1 cellular context compared by ENCODE assay signal in the genomic region with DNA sequence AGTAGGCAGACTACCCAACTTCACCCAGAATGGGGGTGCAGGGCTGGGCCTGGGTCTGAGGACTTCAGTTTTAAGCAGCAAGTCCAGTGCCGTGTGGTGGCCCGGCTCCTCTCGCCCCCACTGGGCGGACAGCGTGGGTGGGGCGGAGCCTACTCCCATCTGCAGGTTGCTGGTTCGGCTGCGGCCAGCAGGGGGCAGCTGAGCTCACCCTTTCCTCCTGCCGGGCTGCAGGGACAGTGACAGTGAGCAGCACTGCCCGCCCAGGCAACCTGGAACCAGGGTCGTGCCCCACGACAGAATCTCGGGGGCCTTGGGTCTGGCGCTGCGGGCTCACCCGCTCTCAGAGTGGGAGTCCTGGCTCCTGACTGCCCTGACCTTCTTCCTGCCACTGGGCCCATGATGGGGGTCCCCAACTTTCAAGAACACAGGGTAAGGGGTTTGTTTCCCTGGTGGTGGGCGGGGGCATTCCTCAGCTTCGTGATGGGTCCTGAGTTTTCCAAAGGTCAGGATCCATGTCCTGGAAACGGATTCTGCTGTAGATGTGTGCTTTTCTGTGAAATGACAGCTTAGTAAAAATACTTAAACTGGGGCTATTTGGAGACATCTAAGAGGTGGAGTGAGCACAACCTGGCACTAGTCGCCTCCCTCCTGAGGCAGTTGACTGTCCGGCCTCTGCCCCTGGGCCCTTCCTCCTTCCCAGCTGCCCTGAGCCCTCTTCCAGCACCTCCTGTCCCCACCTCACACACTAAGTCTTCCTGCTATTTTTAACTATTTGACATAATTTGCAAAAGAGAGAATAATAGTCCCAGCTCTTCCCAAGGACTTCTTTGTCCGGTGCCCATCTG.
TF ChIP-seq lines count a peak whose summit lies in the region.

No MANE protein-coding gene starts in this region.

TF ChIP-seq in K562, 482 proteins besides CTCF, POLR2A, EP300 and RAD21 (continued from another document and continues in another):
- TF ChIP-seq, protein P1, sequence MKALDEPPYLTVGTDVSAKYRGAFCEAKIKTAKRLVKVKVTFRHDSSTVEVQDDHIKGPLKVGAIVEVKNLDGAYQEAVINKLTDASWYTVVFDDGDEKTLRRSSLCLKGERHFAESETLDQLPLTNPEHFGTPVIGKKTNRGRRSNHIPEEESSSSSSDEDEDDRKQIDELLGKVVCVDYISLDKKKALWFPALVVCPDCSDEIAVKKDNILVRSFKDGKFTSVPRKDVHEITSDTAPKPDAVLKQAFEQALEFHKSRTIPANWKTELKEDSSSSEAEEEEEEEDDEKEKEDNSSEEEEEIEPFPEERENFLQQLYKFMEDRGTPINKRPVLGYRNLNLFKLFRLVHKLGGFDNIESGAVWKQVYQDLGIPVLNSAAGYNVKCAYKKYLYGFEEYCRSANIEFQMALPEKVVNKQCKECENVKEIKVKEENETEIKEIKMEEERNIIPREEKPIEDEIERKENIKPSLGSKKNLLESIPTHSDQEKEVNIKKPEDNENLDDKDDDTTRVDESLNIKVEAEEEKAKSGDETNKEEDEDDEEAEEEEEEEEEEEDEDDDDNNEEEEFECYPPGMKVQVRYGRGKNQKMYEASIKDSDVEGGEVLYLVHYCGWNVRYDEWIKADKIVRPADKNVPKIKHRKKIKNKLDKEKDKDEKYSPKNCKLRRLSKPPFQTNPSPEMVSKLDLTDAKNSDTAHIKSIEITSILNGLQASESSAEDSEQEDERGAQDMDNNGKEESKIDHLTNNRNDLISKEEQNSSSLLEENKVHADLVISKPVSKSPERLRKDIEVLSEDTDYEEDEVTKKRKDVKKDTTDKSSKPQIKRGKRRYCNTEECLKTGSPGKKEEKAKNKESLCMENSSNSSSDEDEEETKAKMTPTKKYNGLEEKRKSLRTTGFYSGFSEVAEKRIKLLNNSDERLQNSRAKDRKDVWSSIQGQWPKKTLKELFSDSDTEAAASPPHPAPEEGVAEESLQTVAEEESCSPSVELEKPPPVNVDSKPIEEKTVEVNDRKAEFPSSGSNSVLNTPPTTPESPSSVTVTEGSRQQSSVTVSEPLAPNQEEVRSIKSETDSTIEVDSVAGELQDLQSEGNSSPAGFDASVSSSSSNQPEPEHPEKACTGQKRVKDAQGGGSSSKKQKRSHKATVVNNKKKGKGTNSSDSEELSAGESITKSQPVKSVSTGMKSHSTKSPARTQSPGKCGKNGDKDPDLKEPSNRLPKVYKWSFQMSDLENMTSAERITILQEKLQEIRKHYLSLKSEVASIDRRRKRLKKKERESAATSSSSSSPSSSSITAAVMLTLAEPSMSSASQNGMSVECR (CRISPR knock-in tag; IDR thresholded peaks at IDR 0.05), result 0 out of 2 replicates have a peak, but pooled peaks have one; percentile 62
- TF ChIP-seq YBX1 (IDR thresholded peaks at IDR 0.05), result no peak
- TF ChIP-seq LARP7 (IDR thresholded peaks at IDR 0.05), result no peak
- no peak for TF ChIP-seq BRD4 (IDR thresholded peaks at IDR 0.05)
- peak; percentile 76; the same call in 1 of the 2 replicates for TF ChIP-seq MTA3 (IDR thresholded peaks at IDR 0.05; ENCODE audit: borderline replicate concordance)
- no peak for TF ChIP-seq MAFK (IDR thresholded peaks at IDR 0.05; ENCODE audit: low read length)
- TF ChIP-seq ZNF143 (CRISPR knock-in tag; IDR thresholded peaks at IDR 0.05), result no peak
- TF ChIP-seq NR3C1 (CRISPR knock-in tag; IDR thresholded peaks at IDR 0.05), result no peak
- no peak for TF ChIP-seq ZNF551 (CRISPR knock-in tag; IDR thresholded peaks at IDR 0.05)
- no peak for TF ChIP-seq PHTF2 (CRISPR knock-in tag; IDR thresholded peaks at IDR 0.05)
- TF ChIP-seq, protein P2, sequence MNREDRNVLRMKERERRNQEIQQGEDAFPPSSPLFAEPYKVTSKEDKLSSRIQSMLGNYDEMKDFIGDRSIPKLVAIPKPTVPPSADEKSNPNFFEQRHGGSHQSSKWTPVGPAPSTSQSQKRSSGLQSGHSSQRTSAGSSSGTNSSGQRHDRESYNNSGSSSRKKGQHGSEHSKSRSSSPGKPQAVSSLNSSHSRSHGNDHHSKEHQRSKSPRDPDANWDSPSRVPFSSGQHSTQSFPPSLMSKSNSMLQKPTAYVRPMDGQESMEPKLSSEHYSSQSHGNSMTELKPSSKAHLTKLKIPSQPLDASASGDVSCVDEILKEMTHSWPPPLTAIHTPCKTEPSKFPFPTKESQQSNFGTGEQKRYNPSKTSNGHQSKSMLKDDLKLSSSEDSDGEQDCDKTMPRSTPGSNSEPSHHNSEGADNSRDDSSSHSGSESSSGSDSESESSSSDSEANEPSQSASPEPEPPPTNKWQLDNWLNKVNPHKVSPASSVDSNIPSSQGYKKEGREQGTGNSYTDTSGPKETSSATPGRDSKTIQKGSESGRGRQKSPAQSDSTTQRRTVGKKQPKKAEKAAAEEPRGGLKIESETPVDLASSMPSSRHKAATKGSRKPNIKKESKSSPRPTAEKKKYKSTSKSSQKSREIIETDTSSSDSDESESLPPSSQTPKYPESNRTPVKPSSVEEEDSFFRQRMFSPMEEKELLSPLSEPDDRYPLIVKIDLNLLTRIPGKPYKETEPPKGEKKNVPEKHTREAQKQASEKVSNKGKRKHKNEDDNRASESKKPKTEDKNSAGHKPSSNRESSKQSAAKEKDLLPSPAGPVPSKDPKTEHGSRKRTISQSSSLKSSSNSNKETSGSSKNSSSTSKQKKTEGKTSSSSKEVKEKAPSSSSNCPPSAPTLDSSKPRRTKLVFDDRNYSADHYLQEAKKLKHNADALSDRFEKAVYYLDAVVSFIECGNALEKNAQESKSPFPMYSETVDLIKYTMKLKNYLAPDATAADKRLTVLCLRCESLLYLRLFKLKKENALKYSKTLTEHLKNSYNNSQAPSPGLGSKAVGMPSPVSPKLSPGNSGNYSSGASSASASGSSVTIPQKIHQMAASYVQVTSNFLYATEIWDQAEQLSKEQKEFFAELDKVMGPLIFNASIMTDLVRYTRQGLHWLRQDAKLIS (CRISPR knock-in tag; IDR thresholded peaks at IDR 0.05), result peak; percentile 79; the same call in 1 of the 2 replicates
- TF ChIP-seq ESRRB (CRISPR knock-in tag; IDR thresholded peaks at IDR 0.05; ENCODE audit: borderline replicate concordance), result no peak
- peak; percentile 89 for TF ChIP-seq SP1 (CRISPR knock-in tag; IDR thresholded peaks at IDR 0.05)
- no peak for TF ChIP-seq ZNF717 (CRISPR knock-in tag; IDR thresholded peaks at IDR 0.05)
- no peak for TF ChIP-seq ATF1 (CRISPR knock-in tag; IDR thresholded peaks at IDR 0.05)
- TF ChIP-seq ATF1 (tag; IDR thresholded peaks at IDR 0.05), result peak; percentile 55
- peak; percentile 74; the same call in 1 of the 2 replicates for TF ChIP-seq SMAD3 (CRISPR knock-in tag; conservative IDR thresholded peaks at IDR 0.05)
- no peak for TF ChIP-seq CBX3 (IDR thresholded peaks at IDR 0.05; ENCODE audit: borderline replicate concordance in 1 of 2, low read length in 2 of 2)
- TF ChIP-seq CHD1 (IDR thresholded peaks at IDR 0.05; ENCODE audit: low read length), result peak; percentile 19
- TF ChIP-seq, protein P3, sequence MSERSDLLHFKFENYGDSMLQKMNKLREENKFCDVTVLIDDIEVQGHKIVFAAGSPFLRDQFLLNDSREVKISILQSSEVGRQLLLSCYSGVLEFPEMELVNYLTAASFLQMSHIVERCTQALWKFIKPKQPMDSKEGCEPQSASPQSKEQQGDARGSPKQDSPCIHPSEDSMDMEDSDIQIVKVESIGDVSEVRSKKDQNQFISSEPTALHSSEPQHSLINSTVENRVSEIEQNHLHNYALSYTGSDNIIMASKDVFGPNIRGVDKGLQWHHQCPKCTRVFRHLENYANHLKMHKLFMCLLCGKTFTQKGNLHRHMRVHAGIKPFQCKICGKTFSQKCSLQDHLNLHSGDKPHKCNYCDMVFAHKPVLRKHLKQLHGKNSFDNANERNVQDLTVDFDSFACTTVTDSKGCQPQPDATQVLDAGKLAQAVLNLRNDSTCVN (CRISPR knock-in tag; IDR thresholded peaks at IDR 0.05), result peak; percentile 45; the same call in 1 of the 2 replicates
- TF ChIP-seq MEIS2 (IDR thresholded peaks at IDR 0.05; ENCODE audit: partially characterized antibody), result peak; percentile 29
- TF ChIP-seq, protein P4, sequence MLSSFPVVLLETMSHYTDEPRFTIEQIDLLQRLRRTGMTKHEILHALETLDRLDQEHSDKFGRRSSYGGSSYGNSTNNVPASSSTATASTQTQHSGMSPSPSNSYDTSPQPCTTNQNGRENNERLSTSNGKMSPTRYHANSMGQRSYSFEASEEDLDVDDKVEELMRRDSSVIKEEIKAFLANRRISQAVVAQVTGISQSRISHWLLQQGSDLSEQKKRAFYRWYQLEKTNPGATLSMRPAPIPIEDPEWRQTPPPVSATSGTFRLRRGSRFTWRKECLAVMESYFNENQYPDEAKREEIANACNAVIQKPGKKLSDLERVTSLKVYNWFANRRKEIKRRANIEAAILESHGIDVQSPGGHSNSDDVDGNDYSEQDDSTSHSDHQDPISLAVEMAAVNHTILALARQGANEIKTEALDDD (IDR thresholded peaks at IDR 0.05), result no peak
- TF ChIP-seq EHMT2 (IDR thresholded peaks at IDR 0.05), result no peak
- TF ChIP-seq, protein P5, sequence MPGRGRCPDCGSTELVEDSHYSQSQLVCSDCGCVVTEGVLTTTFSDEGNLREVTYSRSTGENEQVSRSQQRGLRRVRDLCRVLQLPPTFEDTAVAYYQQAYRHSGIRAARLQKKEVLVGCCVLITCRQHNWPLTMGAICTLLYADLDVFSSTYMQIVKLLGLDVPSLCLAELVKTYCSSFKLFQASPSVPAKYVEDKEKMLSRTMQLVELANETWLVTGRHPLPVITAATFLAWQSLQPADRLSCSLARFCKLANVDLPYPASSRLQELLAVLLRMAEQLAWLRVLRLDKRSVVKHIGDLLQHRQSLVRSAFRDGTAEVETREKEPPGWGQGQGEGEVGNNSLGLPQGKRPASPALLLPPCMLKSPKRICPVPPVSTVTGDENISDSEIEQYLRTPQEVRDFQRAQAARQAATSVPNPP (IDR thresholded peaks at IDR 0.05; ENCODE audit: borderline replicate concordance, insufficient read depth, insufficient read length), result no peak
- TF ChIP-seq, protein P6, sequence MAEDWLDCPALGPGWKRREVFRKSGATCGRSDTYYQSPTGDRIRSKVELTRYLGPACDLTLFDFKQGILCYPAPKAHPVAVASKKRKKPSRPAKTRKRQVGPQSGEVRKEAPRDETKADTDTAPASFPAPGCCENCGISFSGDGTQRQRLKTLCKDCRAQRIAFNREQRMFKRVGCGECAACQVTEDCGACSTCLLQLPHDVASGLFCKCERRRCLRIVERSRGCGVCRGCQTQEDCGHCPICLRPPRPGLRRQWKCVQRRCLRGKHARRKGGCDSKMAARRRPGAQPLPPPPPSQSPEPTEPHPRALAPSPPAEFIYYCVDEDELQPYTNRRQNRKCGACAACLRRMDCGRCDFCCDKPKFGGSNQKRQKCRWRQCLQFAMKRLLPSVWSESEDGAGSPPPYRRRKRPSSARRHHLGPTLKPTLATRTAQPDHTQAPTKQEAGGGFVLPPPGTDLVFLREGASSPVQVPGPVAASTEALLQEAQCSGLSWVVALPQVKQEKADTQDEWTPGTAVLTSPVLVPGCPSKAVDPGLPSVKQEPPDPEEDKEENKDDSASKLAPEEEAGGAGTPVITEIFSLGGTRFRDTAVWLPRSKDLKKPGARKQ (CRISPR knock-in tag; IDR thresholded peaks at IDR 0.05), result no peak
- no peak for TF ChIP-seq PPARD (CRISPR knock-in tag; IDR thresholded peaks at IDR 0.05)
- no peak for TF ChIP-seq BRD9 (IDR thresholded peaks at IDR 0.05; ENCODE audit: low read depth, partially characterized antibody)
- peak; percentile 71; the same call in 1 of the 2 replicates for TF ChIP-seq ZNF263 (CRISPR knock-in tag; IDR thresholded peaks at IDR 0.05; ENCODE audit: borderline replicate concordance)
- TF ChIP-seq HNRNPLL (IDR thresholded peaks at IDR 0.05; ENCODE audit: low read depth, low read length, poor library complexity, severe bottlenecking), result peak; percentile 43
- TF ChIP-seq, protein P7, sequence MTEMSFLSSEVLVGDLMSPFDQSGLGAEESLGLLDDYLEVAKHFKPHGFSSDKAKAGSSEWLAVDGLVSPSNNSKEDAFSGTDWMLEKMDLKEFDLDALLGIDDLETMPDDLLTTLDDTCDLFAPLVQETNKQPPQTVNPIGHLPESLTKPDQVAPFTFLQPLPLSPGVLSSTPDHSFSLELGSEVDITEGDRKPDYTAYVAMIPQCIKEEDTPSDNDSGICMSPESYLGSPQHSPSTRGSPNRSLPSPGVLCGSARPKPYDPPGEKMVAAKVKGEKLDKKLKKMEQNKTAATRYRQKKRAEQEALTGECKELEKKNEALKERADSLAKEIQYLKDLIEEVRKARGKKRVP (CRISPR knock-in tag; IDR thresholded peaks at IDR 0.05), result peak; percentile 68; the same call in 1 of the 2 replicates
- TF ChIP-seq, protein P8, sequence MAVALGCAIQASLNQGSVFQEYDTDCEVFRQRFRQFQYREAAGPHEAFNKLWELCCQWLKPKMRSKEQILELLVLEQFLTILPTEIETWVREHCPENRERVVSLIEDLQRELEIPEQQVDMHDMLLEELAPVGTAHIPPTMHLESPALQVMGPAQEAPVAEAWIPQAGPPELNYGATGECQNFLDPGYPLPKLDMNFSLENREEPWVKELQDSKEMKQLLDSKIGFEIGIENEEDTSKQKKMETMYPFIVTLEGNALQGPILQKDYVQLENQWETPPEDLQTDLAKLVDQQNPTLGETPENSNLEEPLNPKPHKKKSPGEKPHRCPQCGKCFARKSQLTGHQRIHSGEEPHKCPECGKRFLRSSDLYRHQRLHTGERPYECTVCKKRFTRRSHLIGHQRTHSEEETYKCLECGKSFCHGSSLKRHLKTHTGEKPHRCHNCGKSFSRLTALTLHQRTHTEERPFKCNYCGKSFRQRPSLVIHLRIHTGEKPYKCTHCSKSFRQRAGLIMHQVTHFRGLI (CRISPR knock-in tag; IDR thresholded peaks at IDR 0.05), result no peak
- TF ChIP-seq DACH1 (IDR thresholded peaks at IDR 0.05; ENCODE audit: partially characterized antibody), result no peak
- peak; percentile 92; the same call in 1 of the 2 replicates for TF ChIP-seq DMBX1 (CRISPR knock-in tag; IDR thresholded peaks at IDR 0.05; ENCODE audit: borderline replicate concordance)
- no peak for TF ChIP-seq MTF1 (CRISPR knock-in tag; IDR thresholded peaks at IDR 0.05; ENCODE audit: borderline replicate concordance)
- peak; percentile 74 for TF ChIP-seq CC2D1A (IDR thresholded peaks at IDR 0.05)
- TF ChIP-seq RBM34 (IDR thresholded peaks at IDR 0.05; ENCODE audit: borderline replicate concordance, insufficient read depth, low read length), result no peak
- TF ChIP-seq, protein P9, sequence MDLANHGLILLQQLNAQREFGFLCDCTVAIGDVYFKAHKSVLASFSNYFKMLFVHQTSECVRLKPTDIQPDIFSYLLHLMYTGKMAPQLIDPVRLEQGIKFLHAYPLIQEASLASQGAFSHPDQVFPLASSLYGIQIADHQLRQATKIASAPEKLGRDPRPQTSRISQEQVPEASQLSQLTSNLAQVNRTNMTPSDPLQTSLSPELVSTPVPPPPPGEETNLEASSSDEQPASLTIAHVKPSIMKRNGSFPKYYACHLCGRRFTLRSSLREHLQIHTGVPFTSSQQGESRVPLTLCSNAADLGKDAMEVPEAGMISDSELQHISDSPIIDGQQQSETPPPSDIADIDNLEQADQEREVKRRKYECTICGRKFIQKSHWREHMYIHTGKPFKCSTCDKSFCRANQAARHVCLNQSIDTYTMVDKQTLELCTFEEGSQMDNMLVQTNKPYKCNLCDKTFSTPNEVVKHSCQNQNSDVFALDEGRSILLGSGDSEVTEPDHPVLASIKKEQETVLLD (IDR thresholded peaks at IDR 0.05), result peak; percentile 57
- TF ChIP-seq FIP1L1 (IDR thresholded peaks at IDR 0.05; ENCODE audit: low read depth, low read length, poor library complexity, severe bottlenecking), result peak; percentile 52
- no peak for TF ChIP-seq ZNF124 (CRISPR knock-in tag; IDR thresholded peaks at IDR 0.05)
- TF ChIP-seq, protein P10, sequence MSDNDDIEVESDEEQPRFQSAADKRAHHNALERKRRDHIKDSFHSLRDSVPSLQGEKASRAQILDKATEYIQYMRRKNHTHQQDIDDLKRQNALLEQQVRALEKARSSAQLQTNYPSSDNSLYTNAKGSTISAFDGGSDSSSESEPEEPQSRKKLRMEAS (CRISPR knock-in tag; IDR thresholded peaks at IDR 0.05), result peak; percentile 48; the same call in 1 of the 2 replicates
- TF ChIP-seq TEAD1 (CRISPR knock-in tag; IDR thresholded peaks at IDR 0.05), result peak; percentile 44 to 48; a peak in 2 of 4 replicates
- TF ChIP-seq HDAC2 (IDR thresholded peaks at IDR 0.05), result peak; percentile 46
- no peak for TF ChIP-seq STAG1 (CRISPR knock-in tag; IDR thresholded peaks at IDR 0.05; ENCODE audit: borderline replicate concordance)
- no peak for TF ChIP-seq MTA2 (IDR thresholded peaks at IDR 0.05; ENCODE audit: low read depth)
